8 cellular contexts compared by ENCODE assay signal in genomic region chr19:45152504-45153338, GRCh38. TPM values are rescaled to one million over a fixed set of nuclear protein-coding genes. Genes with fewer than 3 reads are reported as not detected.
DNase-seq lines count a peak whose midpoint lies in the region; ATAC-seq, FAIRE-seq and TF ChIP-seq lines count a peak whose summit lies in the region.

No MANE protein-coding gene starts in this region.

- peaks cover 43% of the 10 kb centered on the region for H3K36me3 Mint-ChIP-seq in Caco-2 (ENCODE audit: insufficient read depth, unreplicated experiment)

- H3K4me1 ChIP-seq in Caco-2 (peaks cover 16% of the 10 kb centered on the region), K562 (replicated peaks in 1 of 2; ENCODE audit: control insufficient read depth in 2 of 2, insufficient read depth in 2 of 2, low read length in 2 of 2) (peaks cover 15 to 56% of the 10 kb centered on the region in 2 experiments), left lung (peaks cover 22 to 29% of the 10 kb centered on the region in 2 donors)

- H4K20me1 ChIP-seq in K562 (replicated peaks; ENCODE audit: control insufficient read depth, insufficient read depth, low read length) = peaks cover 8% of the 10 kb centered on the region

- peaks cover 11% of the 10 kb centered on the region for H3K4me1 Mint-ChIP-seq in Caco-2 (ENCODE audit: low read depth, unreplicated experiment)

- no peak for TF ChIP-seq EP300 in K562 (IDR thresholded peaks at IDR 0.05; ENCODE audit: low read length)

- no peak for TF ChIP-seq POLR2A in K562 (conservative IDR thresholded peaks at IDR 0.05)

- FAIRE-seq in K562 (lab: Jason Lieb, UNC) (no peak), urothelium cell line (lab: Jason Lieb, UNC) (no peak)

- H3K27me3 Mint-ChIP-seq in Caco-2 (ENCODE audit: insufficient read depth, unreplicated experiment) = no peaks in the 10 kb centered on the region

- BruUV-seq in Caco-2 (replicated peaks; lab: Mats Ljungman, UMichigan) (no TSS peak), K562 (replicated peaks; lab: Mats Ljungman, UMichigan) (no TSS peak)

- POLR2A ChIA-PET in Caco-2 (lab: Charles Lee) (interaction anchor here (0.6 to 2.4 kb wide), 3 partner anchors 26 to 269 kb away, joined by 3 to 16 read pairs (median 4); partner anchors contain the start of genes BLOC1S3, PPP1R37 and TRAPPC6A), K562 (lab: Yijun Ruan, JAX) (interaction anchor here (0.9 kb wide), 1 partner anchor 157 kb away, joined by 4 read pairs; no protein-coding TSS in a partner anchor)

- peak overlapping the region; percentile 64 for H3K27ac Mint-ChIP-seq in Caco-2 (ENCODE audit: unreplicated experiment)

- DNase-seq in Caco-2 = peak; percentile 78 to 84
- no peak for DNase-seq in K562 (ENCODE audit: extremely low read depth in 1 of 4, low spot score in 3 of 4)
- no peak for DNase-seq in left lung
- DNase-seq in stimulated activated CD4-positive, alpha-beta T cell treated with anti-CD3 and anti-CD28 coated beads, TNF-alpha, amount 100 ng/mL, for 48 hours (ENCODE audit: low read depth in 3 of 3) = peak in 2 of 3 donors; percentile 5 to 40
- no peak for DNase-seq in SKM-1 treated with dmso at 0.1 percent for 144 hours (lab: John Stamatoyannopoulos, UW; ENCODE audit: unreplicated experiment)
- DNase-seq in urothelium cell line (ENCODE audit: low spot score) = no peak

- no peak overlapping the region for H2AFZ ChIP-seq in K562 (ENCODE audit: low read depth, low read length)

- ATAC-seq in SK-N-SH treated with all-trans-retinoic acid at 6 μM for 48 hours (peak; percentile 45), K562 (no peak), left lung (peak; percentile 66), HG03469 (IDR thresholded peaks at IDR 0.05; ENCODE audit: unreplicated experiment) (no peak)

- CTCF ChIA-PET in Caco-2 (lab: Charles Lee) = interaction anchor here (0.9 to 2.3 kb wide), 2 partner anchors 20 to 26 kb away, joined by 3 to 17 read pairs; partner anchors contain the start of genes BLOC1S3 and TRAPPC6A
- CTCF ChIA-PET in K562 (lab: Yijun Ruan, JAX; ENCODE audit: low intra/inter-chr PET ratio) = no interaction called here

- H3K9ac ChIP-seq in K562 (ENCODE audit: insufficient read depth in 1 of 2, low read depth in 2 of 2, low read length in 2 of 2) = no peak overlapping the region; a peak in 2 of 4 replicates

- intact Hi-C loops in Caco-2 (cut with micrococcal nuclease; ENCODE audit: unreplicated experiment) = no loop called here
- intact Hi-C loops in K562 (cut with micrococcal nuclease) = no loop called here
- intact Hi-C loops in left lung (cut with DNase I) = no loop called here

- H3K4me2 ChIP-seq in K562 (ENCODE audit: insufficient read depth, low read length) = no peak overlapping the region

- peaks cover 5% of the 10 kb centered on the region for H3K9me1 ChIP-seq in K562 (ENCODE audit: control insufficient read depth, insufficient read depth, low read length)

- in situ Hi-C loops in K562 (cut with MboI) = no loop called here

- H3K4me3 ChIP-seq in Caco-2 (ENCODE audit: low read depth, low read length) = peak overlapping the region; percentile 67
- H3K4me3 ChIP-seq in K562 = no peak overlapping the region
- peak overlapping the region in 1 of 2 donors; percentile 17 for H3K4me3 ChIP-seq in left lung

- H3K36me3 ChIP-seq in Caco-2 (ENCODE audit: control insufficient read depth, insufficient read depth, low read length) (no peaks in the 10 kb centered on the region), K562 (ENCODE audit: control insufficient read depth, insufficient read depth, low read length) (no peaks in the 10 kb centered on the region), left lung (peaks cover 0 to 11% of the 10 kb centered on the region in 2 donors)

- H3K9me3 Mint-ChIP-seq in Caco-2 (ENCODE audit: unreplicated experiment) = no peaks in the 10 kb centered on the region

- peak overlapping the region; percentile 74 for H3K4me3 Mint-ChIP-seq in Caco-2 (ENCODE audit: unreplicated experiment)

- H3K27me3 ChIP-seq in Caco-2 (replicated peaks; ENCODE audit: control insufficient read depth, insufficient read depth, low read length) = no peaks in the 10 kb centered on the region
- no peaks in the 10 kb centered on the region for H3K27me3 ChIP-seq in K562 (ENCODE audit: control insufficient read depth in 2 of 2, insufficient read depth in 2 of 2, low read length in 2 of 2)
- H3K27me3 ChIP-seq in left lung = peaks cover 29 to 75% of the 10 kb centered on the region in 2 donors

- no peaks in the 10 kb centered on the region for H3K79me2 ChIP-seq in K562 (ENCODE audit: control insufficient read depth, insufficient read depth, low read length)

- H3K27ac ChIP-seq in K562 (ENCODE audit: extremely low read depth, low read depth, low read length) = no peak overlapping the region
- H3K27ac ChIP-seq in left lung = no peak overlapping the region

- whole genome bisulfite sequencing in K562 (ENCODE audit: insufficient coverage, low coverage, missing lambda C conversion rate) = 96% methylated on average over 48 of the region's 91 CpGs

- TF ChIP-seq RAD21 in K562 (CRISPR knock-in tag; conservative IDR thresholded peaks at IDR 0.05 in 1 of 2, IDR thresholded peaks at IDR 0.05 in 1 of 2) = no peak

- H3K9me3 ChIP-seq in Caco-2 (no peaks in the 10 kb centered on the region), K562 (replicated peaks; ENCODE audit: control insufficient read depth, insufficient read depth, low read depth, low read length) (no peaks in the 10 kb centered on the region), left lung (no peaks in the 10 kb centered on the region)

- TF ChIP-seq CTCF in Caco-2 (IDR thresholded peaks at IDR 0.05; ENCODE audit: insufficient read depth in 1 of 2, low read depth in 1 of 2, low read length in 1 of 2, severe bottlenecking in 1 of 2, unreplicated experiment in 1 of 2) (no peak), K562 (IDR thresholded peaks at IDR 0.05 in 2 of 3, conservative IDR thresholded peaks at IDR 0.05 in 1 of 3; ENCODE audit: insufficient read depth in 2 of 3, low read depth in 1 of 3, low read length in 3 of 3) (no peak), left lung (IDR thresholded peaks at IDR 0.05) (no peak)

RNA-seq across cellular contexts. Expression of gene NKPD1, which starts 8.1 kb away (rescaled TPM):
- total RNA-seq in Caco-2 (2022) = 2.4 and 2.9 TPM in 2 replicates
- total RNA-seq in K562 (2011; cell fraction: chromatin; rRNA removed; ENCODE audit: low replicate concordance) = 0.30 TPM in 1 of 2 replicates, not detected in the other
- total RNA-seq in K562 (2011; cell fraction: nucleolus; rRNA removed) = 0.17 and 0.79 TPM in 2 replicates
- total RNA-seq in K562 (2011; cell fraction: nucleoplasm; rRNA removed) = 0.15 TPM in 2 replicates
- total RNA-seq in K562 (2014; rRNA removed) = 0.09 TPM in 1 of 2 replicates, not detected in the other
- not detected in 2 replicates for total RNA-seq in K562 (2014; rRNA removed; fragmentation: Illumina TruSeq; extraction: Trizol)
- not detected in 2 replicates for total RNA-seq in K562 (2015; rRNA removed; fragmentation: Illumina TruSeq; extraction: Trizol)
- total RNA-seq in K562 (2021) = 0.04 TPM in 2 replicates
- polyA plus RNA-seq in K562 (2011; rRNA removed) = 0.01 TPM in 1 of 2 replicates, not detected in the other
- polyA plus RNA-seq in K562 (2011; cell fraction: cytosol; rRNA removed) = 0.03 and 0.13 TPM in 2 replicates
- 0.11 and 0.20 TPM in 2 replicates for polyA plus RNA-seq in K562 (2011; cell fraction: nucleus; rRNA removed)
- polyA plus RNA-seq in K562 (2012) = 0.03 and 0.26 TPM in 2 replicates
- 0.03 TPM in 1 of 2 replicates, not detected in the other for polyA plus RNA-seq in K562 (2014; fragmentation: Illumina TruSeq; extraction: Trizol)
- not detected for polyA plus RNA-seq in K562 (2014; fragmentation: Nextera tagmentation; extraction: Ambion mirVana)
- polyA plus RNA-seq in K562 (2014; rRNA removed) = 0.04 and 0.07 TPM in 2 replicates
- polyA minus RNA-seq in K562 (2011; rRNA and poly(A)+ RNA removed) = not detected in 2 replicates
- not detected in 2 replicates for polyA minus RNA-seq in K562 (2011; cell fraction: cytosol; rRNA and poly(A)+ RNA removed)
- 0.11 and 0.13 TPM in 2 replicates for polyA minus RNA-seq in K562 (2011; cell fraction: nucleus; rRNA and poly(A)+ RNA removed)
- total RNA-seq in left lung = not detected

RNA-seq across cellular contexts. Expression of gene TRAPPC6A, which starts 25.3 kb away (rescaled TPM):
- total RNA-seq in Caco-2 (2022) (50.5 and 53.2 TPM in 2 replicates), K562 (2014; rRNA removed) (16.6 and 18.8 TPM in 2 replicates), K562 (2014; rRNA removed; fragmentation: Illumina TruSeq; extraction: Trizol) (1.5 and 2.7 TPM in 2 replicates), K562 (2015; rRNA removed; fragmentation: Illumina TruSeq; extraction: Trizol) (9.5 and 11.6 TPM in 2 replicates), K562 (2021) (17.8 and 20.2 TPM in 2 replicates), left lung (10 to 100 TPM; 13.0 to 13.6 TPM)
- total RNA-seq in K562 (2011; cell fraction: chromatin; rRNA removed; ENCODE audit: low replicate concordance) = 3.4 and 9.5 TPM in 2 replicates
- total RNA-seq in K562 (2011; cell fraction: nucleolus; rRNA removed) = 12.4 and 13.0 TPM in 2 replicates
- total RNA-seq in K562 (2011; cell fraction: nucleoplasm; rRNA removed) = 5.6 and 7.4 TPM in 2 replicates
- polyA plus RNA-seq in K562 (2011; rRNA removed) (22.4 and 35.8 TPM in 2 replicates), K562 (2014; fragmentation: Illumina TruSeq; extraction: Trizol) (5.0 and 14.3 TPM in 2 replicates), K562 (2014; fragmentation: Nextera tagmentation; extraction: Ambion mirVana) (1 to 10 TPM in 1 of 2 experiments, under 1 TPM in 1; 0.82 to 7.7 TPM), K562 (2014; rRNA removed) (23.6 and 28.2 TPM in 2 replicates)
- 69.0 and 84.4 TPM in 2 replicates for polyA plus RNA-seq in K562 (2011; cell fraction: cytosol; rRNA removed)
- polyA plus RNA-seq in K562 (2011; cell fraction: nucleus; rRNA removed) = 28.2 and 34.8 TPM in 2 replicates
- polyA plus RNA-seq in K562 (2012) = 27.4 and 76.0 TPM in 2 replicates
- polyA minus RNA-seq in K562 (2011; rRNA and poly(A)+ RNA removed) = 2.7 and 4.5 TPM in 2 replicates
- 5.6 and 15.6 TPM in 2 replicates for polyA minus RNA-seq in K562 (2011; cell fraction: cytosol; rRNA and poly(A)+ RNA removed)
- polyA minus RNA-seq in K562 (2011; cell fraction: nucleus; rRNA and poly(A)+ RNA removed) = 4.2 and 5.3 TPM in 2 replicates

RNA-seq across cellular contexts. Expression of gene BLOC1S3, which starts 25.9 kb away (rescaled TPM):
- total RNA-seq in Caco-2 (2022) (20.1 and 20.4 TPM in 2 replicates), K562 (2014; rRNA removed) (5.2 and 9.8 TPM in 2 replicates), K562 (2014; rRNA removed; fragmentation: Illumina TruSeq; extraction: Trizol) (3.3 and 3.9 TPM in 2 replicates), K562 (2015; rRNA removed; fragmentation: Illumina TruSeq; extraction: Trizol) (4.3 and 4.4 TPM in 2 replicates), K562 (2021) (17.1 and 20.2 TPM in 2 replicates), left lung (10 to 100 TPM; 13.8 to 15.8 TPM)
- total RNA-seq in K562 (2011; cell fraction: chromatin; rRNA removed; ENCODE audit: low replicate concordance) = 10.9 and 22.2 TPM in 2 replicates
- total RNA-seq in K562 (2011; cell fraction: nucleolus; rRNA removed) = 17.1 and 20.5 TPM in 2 replicates
- 16.6 and 18.9 TPM in 2 replicates for total RNA-seq in K562 (2011; cell fraction: nucleoplasm; rRNA removed)
- polyA plus RNA-seq in K562 (2011; rRNA removed) (6.2 and 11.4 TPM in 2 replicates), K562 (2014; fragmentation: Illumina TruSeq; extraction: Trizol) (10.3 and 11.1 TPM in 2 replicates), K562 (2014; fragmentation: Nextera tagmentation; extraction: Ambion mirVana) (10 to 100 TPM; 12.4 to 16.1 TPM), K562 (2014; rRNA removed) (7.6 and 10.4 TPM in 2 replicates)
- 12.4 and 13.2 TPM in 2 replicates for polyA plus RNA-seq in K562 (2011; cell fraction: cytosol; rRNA removed)
- polyA plus RNA-seq in K562 (2011; cell fraction: nucleus; rRNA removed) = 9.9 and 10.0 TPM in 2 replicates
- polyA plus RNA-seq in K562 (2012) = 10.1 and 12.7 TPM in 2 replicates
- polyA minus RNA-seq in K562 (2011; rRNA and poly(A)+ RNA removed) = 6.1 and 9.3 TPM in 2 replicates
- 6.8 and 9.4 TPM in 2 replicates for polyA minus RNA-seq in K562 (2011; cell fraction: cytosol; rRNA and poly(A)+ RNA removed)
- 4.2 and 7.1 TPM in 2 replicates for polyA minus RNA-seq in K562 (2011; cell fraction: nucleus; rRNA and poly(A)+ RNA removed)

RNA-seq across cellular contexts. Expression of gene PPP1R37, which starts 59.7 kb away (rescaled TPM):
- total RNA-seq in Caco-2 (2022) (42.1 and 47.7 TPM in 2 replicates), K562 (2014; rRNA removed) (20.3 and 38.6 TPM in 2 replicates), K562 (2014; rRNA removed; fragmentation: Illumina TruSeq; extraction: Trizol) (3.1 and 3.5 TPM in 2 replicates), K562 (2015; rRNA removed; fragmentation: Illumina TruSeq; extraction: Trizol) (7.9 and 8.4 TPM in 2 replicates), K562 (2021) (16.4 and 17.6 TPM in 2 replicates), left lung (10 to 100 TPM; 26.8 to 29.8 TPM)
- 32.7 and 64.0 TPM in 2 replicates for total RNA-seq in K562 (2011; cell fraction: chromatin; rRNA removed; ENCODE audit: low replicate concordance)
- 49.9 and 53.4 TPM in 2 replicates for total RNA-seq in K562 (2011; cell fraction: nucleolus; rRNA removed)
- total RNA-seq in K562 (2011; cell fraction: nucleoplasm; rRNA removed) = 37.0 and 42.9 TPM in 2 replicates
- polyA plus RNA-seq in K562 (2011; rRNA removed) (7.3 and 8.0 TPM in 2 replicates), K562 (2014; fragmentation: Illumina TruSeq; extraction: Trizol) (2.7 and 5.0 TPM in 2 replicates), K562 (2014; fragmentation: Nextera tagmentation; extraction: Ambion mirVana) (under 1 TPM; 0.04 to 0.10 TPM), K562 (2014; rRNA removed) (19.9 and 22.0 TPM in 2 replicates)
- 7.1 and 13.5 TPM in 2 replicates for polyA plus RNA-seq in K562 (2011; cell fraction: cytosol; rRNA removed)
- polyA plus RNA-seq in K562 (2011; cell fraction: nucleus; rRNA removed) = 51.3 and 83.8 TPM in 2 replicates
- polyA plus RNA-seq in K562 (2012) = 18.5 and 23.4 TPM in 2 replicates
- polyA minus RNA-seq in K562 (2011; rRNA and poly(A)+ RNA removed) = 4.4 and 5.2 TPM in 2 replicates
- polyA minus RNA-seq in K562 (2011; cell fraction: cytosol; rRNA and poly(A)+ RNA removed) = 4.8 and 13.3 TPM in 2 replicates
- 14.3 and 14.8 TPM in 2 replicates for polyA minus RNA-seq in K562 (2011; cell fraction: nucleus; rRNA and poly(A)+ RNA removed)

Comparison
In these comparisons a context has a peak if more than half of its experiments do, and no peak if none do; other contexts are left out.
1. DNase-seq: peak in Caco-2 (2 of 2) and stimulated activated CD4-positive, alpha-beta T cell treated with anti-CD3 and anti-CD28 coated beads, TNF-alpha, amount 100 ng/mL, for 48 hours (2 of 3); none in K562 (0 of 4), left lung (0 of 2), SKM-1 treated with dmso at 0.1 percent for 144 hours (single experiment) and urothelium cell line (single experiment).
2. ATAC-seq: peak in SK-N-SH treated with all-trans-retinoic acid at 6 μM for 48 hours (single experiment) and left lung (single experiment); none in K562 (single experiment) and HG03469 (single experiment).